Comparison of ENCODE assay signal across 9 cellular contexts in genomic region chr1:206606867-206607266, GRCh38. TPM values are rescaled to one million over a fixed set of nuclear protein-coding genes. Genes with fewer than 3 reads are reported as not detected.
DNase-seq lines count a peak whose midpoint lies in the region; TF ChIP-seq lines count a peak whose summit lies in the region.
"Had no signal": no experiment of that assay in that cellular context is flagged by ENCODE, and none has a peak within 500 bp of the region (broad histone marks: within the 10 kb centered on the region; RNA-seq: fewer than 3 reads in every experiment).

No MANE protein-coding gene starts in this region.

- no peaks in the 10 kb centered on the region for H3K27me3 ChIP-seq in H7 (ENCODE audit: control insufficient read depth, insufficient read depth, low read length)
- H3K27me3 ChIP-seq: SJCRH30 had no signal

- peak; percentile 61 for DNase-seq in COLO829 (ENCODE audit: low spot score)
- peak; percentile 65 for DNase-seq in H7
- peak; percentile 62 for DNase-seq in RPMI8226
- no peak for DNase-seq in fibroblast of villous mesenchyme (ENCODE audit: low read depth)
- DNase-seq in CD1c-positive myeloid dendritic cell (ENCODE audit: extremely low spot score): no peak
- no peak for DNase-seq in NCI-H187 (lab: John Stamatoyannopoulos, UW)
- DNase-seq in NCI-H446 treated with DMSO at 0.1 percent for 48 hours (lab: John Stamatoyannopoulos, UW): no peak
- no peak for DNase-seq in COLO668 (lab: John Stamatoyannopoulos, UW; ENCODE audit: unreplicated experiment)

- peak; percentile 44 for TF ChIP-seq CTCF in fibroblast of villous mesenchyme (IDR thresholded peaks at IDR 0.05; ENCODE audit: insufficient read depth, low read depth, low read length)

- peaks cover 9% of the 10 kb centered on the region for H3K36me3 ChIP-seq in H7 (replicated peaks; ENCODE audit: control insufficient read depth, insufficient read depth, low read length)

- H3K4me3 ChIP-seq in H7 (ENCODE audit: insufficient read depth, low read depth, low read length) (no peak overlapping the region), fibroblast of villous mesenchyme (ENCODE audit: low read depth, low read length) (no peak overlapping the region)
- H3K4me3 ChIP-seq: SJCRH30 had no signal

RNA-seq across cellular contexts. Expression of gene EIF2D, which starts 5.4 kb away (rescaled TPM):
- total RNA-seq in H7 (2014; rRNA removed; shearing (Covaris generic)): 77.3 and 106 TPM in 2 replicates
- 40.6 and 47.9 TPM in 2 replicates for total RNA-seq in fibroblast of villous mesenchyme

RNA-seq across cellular contexts. Expression of gene DYRK3, which starts 28.5 kb away (rescaled TPM):
- 28.3 and 28.4 TPM in 2 replicates for total RNA-seq in H7 (2014; rRNA removed; shearing (Covaris generic))
- 37.4 and 46.2 TPM in 2 replicates for total RNA-seq in fibroblast of villous mesenchyme

Comparison
In these comparisons a context has a peak if more than half of its experiments do, and no peak if none do; other contexts are left out.
1. DNase-seq: peak in COLO829 (single experiment), H7 (single experiment) and RPMI8226 (single experiment); none in fibroblast of villous mesenchyme (single experiment), CD1c-positive myeloid dendritic cell (single experiment), NCI-H187 (0 of 2), NCI-H446 treated with DMSO at 0.1 percent for 48 hours (single experiment) and COLO668 (single experiment).